In the genomic region with DNA sequence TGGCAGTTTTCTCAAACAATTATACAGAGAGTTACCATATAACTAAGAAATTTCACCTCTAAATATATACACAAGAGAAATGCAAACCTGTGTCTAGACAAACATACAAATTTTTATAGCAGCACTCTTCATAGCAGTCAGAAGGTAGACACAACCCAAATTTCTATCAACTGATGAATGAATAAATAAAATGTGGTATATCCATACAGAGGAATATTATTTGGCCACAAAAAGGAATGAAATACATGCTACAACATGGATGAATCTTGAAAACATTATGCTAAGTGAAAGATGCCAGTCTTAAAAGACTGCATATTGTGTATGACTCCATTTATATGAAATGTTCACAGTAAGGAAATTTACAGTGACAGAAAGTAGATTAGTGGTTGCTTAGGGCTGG, we compare ENCODE assay signal across 32 cellular contexts.
"Had no signal": no experiment of that assay in that cellular context is flagged by ENCODE, and none has a peak within 500 bp of the region (broad histone marks: within the 10 kb centered on the region; RNA-seq: fewer than 3 reads in every experiment).

No MANE protein-coding gene starts in this region.

- H3K27ac ChIP-seq: adrenal gland, ascending aorta, body of pancreas, brain microvascular endothelial cell, breast epithelium, cardiac muscle cell had no signal

- H3K27me3 ChIP-seq: adrenal gland, ascending aorta, body of pancreas, breast epithelium had no signal

- H3K36me3 ChIP-seq: adrenal gland, ascending aorta, brain microvascular endothelial cell, breast epithelium, cardiac muscle cell had no signal

- DNase-seq: activated effector memory CD4-positive, alpha-beta T cell treated with anti-CD3 and anti-CD28 coated beads, Interleukin-2, amount 50 U/mL, for 16 hours; activated effector memory CD4-positive, alpha-beta T cell treated with Interleukin-2 at 50 U/mL for 16 hours; activated gamma-delta T cell; activated gamma-delta T cell treated with Interleukin-2 at 50 U/mL for 16 hours; activated naive CD4-positive, alpha-beta T cell; activated naive CD4-positive, alpha-beta T cell treated with anti-CD3 and anti-CD28 coated beads for 36 hours; activated naive CD4-positive, alpha-beta T cell treated with anti-CD3 and anti-CD28 coated beads, Interleukin-2, amount 10 ng/mL, durations not matched to agents 7 days and 5 days; activated naive CD4-positive, alpha-beta T cell treated with anti-CD3 and anti-CD28 coated beads, Interleukin-2, amount 50 U/mL, for 16 hours; activated naive CD4-positive, alpha-beta T cell treated with Interleukin-2 at 50 U/mL for 16 hours; activated naive CD8-positive, alpha-beta T cell treated with anti-CD3 and anti-CD28 coated beads for 36 hours; activated naive CD8-positive, alpha-beta T cell treated with anti-CD3 and anti-CD28 coated beads, Interleukin-2, amount 10 ng/mL, durations not matched to agents 7 days and 5 days; activated naive CD8-positive, alpha-beta T cell treated with anti-CD3 and anti-CD28 coated beads, Interleukin-2, amount 50 U/mL, for 24 hours; activated T-cell treated with anti-CD3 and anti-CD28 coated beads, Interleukin-2, amount 50 U/mL, for 4 hours; activated T-cell treated with anti-CD3 and anti-CD28 coated beads, Interleukin-2, amount 50 U/mL, for 48 hours; activated T-cell treated with anti-CD3 and anti-CD28 coated beads, Interleukin-2, amount 50 U/mL, for 72 hours; adrenal gland; amniotic stem cell; amygdala; anterior cingulate cortex; aorta; body of pancreas; brain microvascular endothelial cell; caudate nucleus; central memory CD4-positive, alpha-beta T cell; cerebellar nuclear complex had no signal

- H3K4me3 ChIP-seq: adrenal gland, ascending aorta, body of pancreas, breast epithelium, cardiac muscle cell had no signal

- FAIRE-seq: astrocyte, bronchial epithelial cell had no signal

- H3K9me3 ChIP-seq: adrenal gland, ascending aorta, body of pancreas had no signal

- H3K4me1 ChIP-seq: adrenal gland, ascending aorta, body of pancreas, breast epithelium had no signal

- ATAC-seq: activated naive CD4-positive, alpha-beta T cell treated with anti-CD3 and anti-CD28 coated beads, Interleukin-2, amount 50 U/mL, for 72 hours; activated naive CD8-positive, alpha-beta T cell treated with anti-CD3 and anti-CD28 coated beads, Interleukin-2, amount 50 U/mL, for 24 hours; activated T-cell treated with anti-CD3 and anti-CD28 coated beads, Interleukin-2, amount 50 U/mL, for 4 hours; activated T-cell treated with anti-CD3 and anti-CD28 coated beads, Interleukin-2, amount 50 U/mL, for 72 hours; activated T-helper 17 cell treated with anti-CD3 and anti-CD28 coated beads, Interleukin-2, amount 50 U/mL, for 72 hours; body of pancreas had no signal
